In genomic region chr17:82320956-82321927, GRCh38 we compare ENCODE assay signal across 9 cellular contexts. TPM values are rescaled to one million over a fixed set of nuclear protein-coding genes. Genes with fewer than 3 reads are reported as not detected.
DNase-seq lines count a peak whose midpoint lies in the region; ATAC-seq and TF ChIP-seq lines count a peak whose summit lies in the region.
"Had no signal": no experiment of that assay in that cellular context is flagged by ENCODE, and none has a peak within 500 bp of the region (broad histone marks: within the 10 kb centered on the region; RNA-seq: fewer than 3 reads in every experiment).

No MANE protein-coding gene starts in this region.

- peaks cover 11% of the 10 kb centered on the region for H3K36me3 Mint-ChIP-seq in activated T-helper 1 cell treated with anti-CD3 and anti-CD28 coated beads, Interleukin-12 subunit alpha, Interleukin-12 subunit beta, Interleukin-2, Interleukin-4 antibody, amounts not matched to agents 30 ng/mL and 10 ng/mL and 1 ng/mL, durations not matched to agents 14 hours and 24 hours and 36 hours (ENCODE audit: low read depth)

- peak overlapping the region; percentile 70 for H2AFZ ChIP-seq in OCI-LY3 (ENCODE audit: low read depth, low read length)

- H3K27me3 Mint-ChIP-seq in activated T-helper 1 cell treated with anti-CD3 and anti-CD28 coated beads, Interleukin-12 subunit alpha, Interleukin-12 subunit beta, Interleukin-2, Interleukin-4 antibody, amounts not matched to agents 30 ng/mL and 10 ng/mL and 1 ng/mL, durations not matched to agents 14 hours and 24 hours and 36 hours (ENCODE audit: insufficient read depth), result no peaks in the 10 kb centered on the region

- H3K4me1 Mint-ChIP-seq in activated T-helper 1 cell treated with anti-CD3 and anti-CD28 coated beads, Interleukin-12 subunit alpha, Interleukin-12 subunit beta, Interleukin-2, Interleukin-4 antibody, amounts not matched to agents 30 ng/mL and 10 ng/mL and 1 ng/mL, durations not matched to agents 14 hours and 24 hours and 36 hours (ENCODE audit: low read depth), result peaks cover 18% of the 10 kb centered on the region

- H3K4me2 ChIP-seq in DOHH2 (ENCODE audit: low read length), result no peak overlapping the region
- H3K4me2 ChIP-seq in OCI-LY3 (ENCODE audit: low read length), result peak overlapping the region; percentile 95

- H3K27me3 ChIP-seq in DOHH2 (ENCODE audit: control insufficient read depth, low read length) (peaks cover 6% of the 10 kb centered on the region), OCI-LY3 (ENCODE audit: low read depth, low read length) (peaks cover 20% of the 10 kb centered on the region)

- intact Hi-C loops in activated T-helper 1 cell treated with anti-CD3 and anti-CD28 coated beads, Interleukin-12 subunit alpha, Interleukin-12 subunit beta, Interleukin-2, Interleukin-4 antibody, amounts not matched to agents 30 ng/mL and 10 ng/mL and 1 ng/mL, durations not matched to agents 14 hours and 24 hours and 36 hours (cut with micrococcal nuclease), result loop anchor here (1.0 kb wide), 5 partner anchors 15 to 115 kb away; no protein-coding TSS in a partner anchor

- H3K4me3 ChIP-seq in DOHH2 (ENCODE audit: low read length) (no peak overlapping the region), OCI-LY3 (ENCODE audit: low read length) (peak overlapping the region; percentile 78)

- TF ChIP-seq CTCF in DOHH2 (IDR thresholded peaks at IDR 0.05; ENCODE audit: low read depth, low read length, poor library complexity, severe bottlenecking) (peak; percentile 80), OCI-LY3 (IDR thresholded peaks at IDR 0.05; ENCODE audit: low read depth, low read length) (peak; percentile 88)

- H4K20me1 ChIP-seq in DOHH2 (ENCODE audit: control insufficient read depth, insufficient read depth, low read depth, low read length), result no peaks in the 10 kb centered on the region
- no peaks in the 10 kb centered on the region for H4K20me1 ChIP-seq in OCI-LY3 (ENCODE audit: insufficient read depth, low read length)

- DNase-seq in activated T-helper 1 cell treated with anti-CD3 and anti-CD28 coated beads, Interleukin-12 subunit alpha, Interleukin-12 subunit beta, Interleukin-2, Interleukin-4 antibody, amounts not matched to agents 30 ng/mL and 10 ng/mL and 1 ng/mL, durations not matched to agents 14 hours and 24 hours and 36 hours (ENCODE audit: low spot score), result peak; percentile 71
- DNase-seq in glomerular visceral epithelial cell (ENCODE audit: extremely low spot score), result peak; percentile 25
- DNase-seq in stimulated activated CD4-positive, alpha-beta T cell treated with anti-CD3 and anti-CD28 coated beads, Interleukin-1b, Interleukin-23, amount 100 ng/mL, for 48 hours, result peak; percentile 83
- no peak for DNase-seq in GOT3 (lab: John Stamatoyannopoulos, UW)
- no peak for DNase-seq in KG1 (lab: John Stamatoyannopoulos, UW)

- no peaks in the 10 kb centered on the region for H3K4me1 ChIP-seq in DOHH2 (ENCODE audit: control insufficient read depth, low read length)
- peaks cover 21% of the 10 kb centered on the region for H3K4me1 ChIP-seq in OCI-LY3 (ENCODE audit: low read length)

- peak overlapping the region; percentile 94 for H3K4me3 Mint-ChIP-seq in activated T-helper 1 cell treated with anti-CD3 and anti-CD28 coated beads, Interleukin-12 subunit alpha, Interleukin-12 subunit beta, Interleukin-2, Interleukin-4 antibody, amounts not matched to agents 30 ng/mL and 10 ng/mL and 1 ng/mL, durations not matched to agents 14 hours and 24 hours and 36 hours

- peaks cover 8% of the 10 kb centered on the region for H3F3A ChIP-seq in DOHH2 (ENCODE audit: control insufficient read depth, insufficient read depth)

- H3K79me2 ChIP-seq in DOHH2 (ENCODE audit: control insufficient read depth, low read length), result no peaks in the 10 kb centered on the region
- no peaks in the 10 kb centered on the region for H3K79me2 ChIP-seq in OCI-LY3 (ENCODE audit: low read length)

- H3K27ac ChIP-seq in DOHH2 (ENCODE audit: low read depth, low read length), result no peak overlapping the region
- peak overlapping the region; percentile 14; the same call in 1 of the 2 replicates for H3K27ac ChIP-seq in OCI-LY3 (ENCODE audit: low read length)

- H3K27ac Mint-ChIP-seq in activated T-helper 1 cell treated with anti-CD3 and anti-CD28 coated beads, Interleukin-12 subunit alpha, Interleukin-12 subunit beta, Interleukin-2, Interleukin-4 antibody, amounts not matched to agents 30 ng/mL and 10 ng/mL and 1 ng/mL, durations not matched to agents 14 hours and 24 hours and 36 hours, result peak overlapping the region; percentile 99

- H3K9me2 ChIP-seq in DOHH2 (replicated peaks; ENCODE audit: control insufficient read depth, low read length), result no peaks in the 10 kb centered on the region

- no peak for ATAC-seq in GM18861 (IDR thresholded peaks at IDR 0.05; ENCODE audit: unreplicated experiment)

- peak overlapping the region; percentile 52 for H3K9ac ChIP-seq in OCI-LY3 (ENCODE audit: low read length)

- H3K36me3 ChIP-seq in DOHH2 (ENCODE audit: control insufficient read depth, low read length) (no peaks in the 10 kb centered on the region), OCI-LY3 (replicated peaks; ENCODE audit: low read depth, low read length) (no peaks in the 10 kb centered on the region)

- H3K9me3 Mint-ChIP-seq in activated T-helper 1 cell treated with anti-CD3 and anti-CD28 coated beads, Interleukin-12 subunit alpha, Interleukin-12 subunit beta, Interleukin-2, Interleukin-4 antibody, amounts not matched to agents 30 ng/mL and 10 ng/mL and 1 ng/mL, durations not matched to agents 14 hours and 24 hours and 36 hours, result no peaks in the 10 kb centered on the region

- H3K9me3 ChIP-seq in DOHH2 (ENCODE audit: control insufficient read depth, insufficient read depth, low read length), result peaks cover 27% of the 10 kb centered on the region
- H3K9me3 ChIP-seq in OCI-LY3 (ENCODE audit: insufficient read depth, low read length), result no peaks in the 10 kb centered on the region

RNA-seq across cellular contexts. Expression of gene CD7, which starts 3.8 kb away (rescaled TPM):
- total RNA-seq in activated T-helper 1 cell treated with anti-CD3 and anti-CD28 coated beads, Interleukin-12 subunit alpha, Interleukin-12 subunit beta, Interleukin-2, Interleukin-4 antibody, amounts not matched to agents 30 ng/mL and 10 ng/mL and 1 ng/mL, durations not matched to agents 14 hours and 24 hours and 36 hours, result 454 and 455 TPM in 2 replicates
- total RNA-seq: renal cortical epithelial cell had no signal

RNA-seq across cellular contexts. Expression of gene SECTM1, which starts 12.3 kb away (rescaled TPM):
- total RNA-seq in activated T-helper 1 cell treated with anti-CD3 and anti-CD28 coated beads, Interleukin-12 subunit alpha, Interleukin-12 subunit beta, Interleukin-2, Interleukin-4 antibody, amounts not matched to agents 30 ng/mL and 10 ng/mL and 1 ng/mL, durations not matched to agents 14 hours and 24 hours and 36 hours, result 3.3 and 4.2 TPM in 2 replicates

RNA-seq across cellular contexts. Expression of gene TEX19, which starts 37.8 kb away (rescaled TPM):
- 0.10 TPM in 1 of 2 replicates, not detected in the other for total RNA-seq in activated T-helper 1 cell treated with anti-CD3 and anti-CD28 coated beads, Interleukin-12 subunit alpha, Interleukin-12 subunit beta, Interleukin-2, Interleukin-4 antibody, amounts not matched to agents 30 ng/mL and 10 ng/mL and 1 ng/mL, durations not matched to agents 14 hours and 24 hours and 36 hours

RNA-seq across cellular contexts. Expression of gene CSNK1D, which starts 47.7 kb away (rescaled TPM):
- 154 and 161 TPM in 2 replicates for total RNA-seq in activated T-helper 1 cell treated with anti-CD3 and anti-CD28 coated beads, Interleukin-12 subunit alpha, Interleukin-12 subunit beta, Interleukin-2, Interleukin-4 antibody, amounts not matched to agents 30 ng/mL and 10 ng/mL and 1 ng/mL, durations not matched to agents 14 hours and 24 hours and 36 hours

RNA-seq across cellular contexts. Expression of gene UTS2R, which starts 50.3 kb away (rescaled TPM):
- total RNA-seq in activated T-helper 1 cell treated with anti-CD3 and anti-CD28 coated beads, Interleukin-12 subunit alpha, Interleukin-12 subunit beta, Interleukin-2, Interleukin-4 antibody, amounts not matched to agents 30 ng/mL and 10 ng/mL and 1 ng/mL, durations not matched to agents 14 hours and 24 hours and 36 hours, result 0.20 TPM in 1 of 2 replicates, not detected in the other

Comparison
In these comparisons a context has a peak if more than half of its experiments do, and no peak if none do; other contexts are left out.
1. DNase-seq: peak in activated T-helper 1 cell treated with anti-CD3 and anti-CD28 coated beads, Interleukin-12 subunit alpha, Interleukin-12 subunit beta, Interleukin-2, Interleukin-4 antibody, amounts not matched to agents 30 ng/mL and 10 ng/mL and 1 ng/mL, durations not matched to agents 14 hours and 24 hours and 36 hours (single experiment), glomerular visceral epithelial cell (single experiment) and stimulated activated CD4-positive, alpha-beta T cell treated with anti-CD3 and anti-CD28 coated beads, Interleukin-1b, Interleukin-23, amount 100 ng/mL, for 48 hours (single experiment); none in GOT3 (single experiment) and KG1 (single experiment).